Comparison of ENCODE assay signal across 7 cellular contexts in genomic region chr12:128995619-128996018, GRCh38.
"Had no signal": no experiment of that assay in that cellular context is flagged by ENCODE, and none has a peak within 500 bp of the region (broad histone marks: within the 10 kb centered on the region; RNA-seq: fewer than 3 reads in every experiment).

No MANE protein-coding gene starts in this region.

- H3K9ac ChIP-seq: KMS-11 had no signal

- DNase-seq: IMR-90, KBM-7, KG1 had no signal

- FAIRE-seq: HepG2, HTR-8/SVneo had no signal

- H3K27ac ChIP-seq: HL-60, KMS-11 had no signal

- H3K4me2 ChIP-seq: KMS-11 had no signal

- ATAC-seq: HepG2 had no signal
